12 cellular contexts compared by ENCODE assay signal in the genomic region with DNA sequence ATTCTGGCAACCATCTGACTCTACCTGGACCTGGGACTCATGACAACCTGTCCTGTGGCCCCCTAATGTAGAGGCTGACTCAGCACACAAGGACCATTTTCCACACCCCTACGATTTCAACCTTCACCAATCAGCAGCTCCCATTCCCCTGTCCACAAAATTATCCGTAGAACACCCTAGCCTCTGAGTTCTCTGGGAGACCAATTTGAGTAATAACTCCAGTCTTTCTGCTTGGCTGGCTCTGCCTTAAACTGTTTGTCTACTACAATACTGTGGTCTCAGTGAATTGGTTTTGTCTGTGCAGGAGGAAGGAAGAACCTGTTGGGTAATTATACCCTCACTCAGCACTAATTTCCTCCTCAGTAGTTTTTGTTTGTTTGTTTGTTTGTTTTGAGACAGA.
A peak's percentile ranks its signal among the peaks of the same experiment; 100 is the strongest.
DNase-seq lines count a peak whose midpoint lies in the region; ATAC-seq, FAIRE-seq and TF ChIP-seq lines count a peak whose summit lies in the region.
"Had no signal": no experiment of that assay in that cellular context is flagged by ENCODE, and none has a peak within 500 bp of the region (broad histone marks: within the 10 kb centered on the region; RNA-seq: fewer than 3 reads in every experiment).

No MANE protein-coding gene starts in this region.

- H3K27me3 Mint-ChIP-seq in HFFc6 (ENCODE audit: insufficient read depth): peaks cover 4% of the 10 kb centered on the region; the same call in 1 of the 2 replicates
- no peaks in the 10 kb centered on the region for H3K27me3 Mint-ChIP-seq in activated T-helper 17 cell treated with anti-CD3 and anti-CD28 coated beads, Interleukin-2, amount 50 U/mL, for 72 hours
- H3K27me3 Mint-ChIP-seq: T-cell had no signal

- no peaks in the 10 kb centered on the region for H3K9me3 Mint-ChIP-seq in HFFc6
- no peaks in the 10 kb centered on the region for H3K9me3 Mint-ChIP-seq in activated T-helper 17 cell treated with anti-CD3 and anti-CD28 coated beads, Interleukin-2, amount 50 U/mL, for 72 hours
- H3K9me3 Mint-ChIP-seq: T-cell had no signal

- H3K4me3 ChIP-seq in mesodermal cell (ENCODE audit: extremely low read depth, insufficient read depth, low read length, poor library complexity, severe bottlenecking): no peak overlapping the region

- H3K27ac ChIP-seq in mesodermal cell (ENCODE audit: low read depth, low read length, severe bottlenecking): peak overlapping the region; percentile 97
- H3K27ac ChIP-seq: foreskin keratinocyte had no signal

- TF ChIP-seq CTCF in HFFc6 (IDR thresholded peaks at IDR 0.05): no peak

- peaks cover 15% of the 10 kb centered on the region; the same call in 1 of the 2 replicates for H3K36me3 Mint-ChIP-seq in HFFc6 (ENCODE audit: low read depth)
- H3K36me3 Mint-ChIP-seq in activated T-helper 17 cell treated with anti-CD3 and anti-CD28 coated beads, Interleukin-2, amount 50 U/mL, for 72 hours (ENCODE audit: low read depth): no peaks in the 10 kb centered on the region

- peaks cover 58% of the 10 kb centered on the region for H3K4me1 ChIP-seq in mesodermal cell (ENCODE audit: control insufficient read depth, insufficient read depth, low read length, poor library complexity, severe bottlenecking)

- H3K9me3 ChIP-seq in mesodermal cell (ENCODE audit: control insufficient read depth, low read length): no peaks in the 10 kb centered on the region

- WGBS in mesodermal cell (ENCODE audit: insufficient coverage in 2 of 2), 2 experiments: 88 to 100% methylated on average over 1 of the region's 2 CpGs

- H3K4me3 Mint-ChIP-seq in HFFc6: peak overlapping the region; percentile 76
- peak overlapping the region; percentile 56 for H3K4me3 Mint-ChIP-seq in activated T-helper 17 cell treated with anti-CD3 and anti-CD28 coated beads, Interleukin-2, amount 50 U/mL, for 72 hours
- H3K4me3 Mint-ChIP-seq: neural crest cell, T-cell had no signal

- no peak for ATAC-seq in activated T-helper 17 cell treated with anti-CD3 and anti-CD28 coated beads, Interleukin-2, amount 50 U/mL, for 72 hours (replicated peaks)
- ATAC-seq in HG03460 (IDR thresholded peaks at IDR 0.05; ENCODE audit: unreplicated experiment) (no peak), GM19023 (IDR thresholded peaks at IDR 0.05; ENCODE audit: unreplicated experiment) (no peak)
- ATAC-seq: T-cell had no signal

- H3K36me3 ChIP-seq in mesodermal cell (ENCODE audit: control insufficient read depth, insufficient read depth, low read length): no peaks in the 10 kb centered on the region

- peaks cover 84% of the 10 kb centered on the region for H3K4me1 Mint-ChIP-seq in HFFc6 (ENCODE audit: low read depth)
- H3K4me1 Mint-ChIP-seq in activated T-helper 17 cell treated with anti-CD3 and anti-CD28 coated beads, Interleukin-2, amount 50 U/mL, for 72 hours: peaks cover 39% of the 10 kb centered on the region

- H3K27ac Mint-ChIP-seq in HFFc6: peak overlapping the region; percentile 89
- peak overlapping the region; percentile 5 for H3K27ac Mint-ChIP-seq in activated T-helper 17 cell treated with anti-CD3 and anti-CD28 coated beads, Interleukin-2, amount 50 U/mL, for 72 hours

- no peak for FAIRE-seq in HTR-8/SVneo (lab: Jason Lieb, UNC)

- DNase-seq in CD1c-positive myeloid dendritic cell (ENCODE audit: extremely low spot score) (peak; percentile 57), HFFc6 (no peak), HTR-8/SVneo (ENCODE audit: insufficient read length, low spot score) (no peak)
- DNase-seq in effector CD8-positive, alpha-beta T cell (lab: John Stamatoyannopoulos, UW): no peak
- DNase-seq: foreskin keratinocyte, NCI-H2107 had no signal
